ENCODE assay signal across 1 cellular context in the genomic region with DNA sequence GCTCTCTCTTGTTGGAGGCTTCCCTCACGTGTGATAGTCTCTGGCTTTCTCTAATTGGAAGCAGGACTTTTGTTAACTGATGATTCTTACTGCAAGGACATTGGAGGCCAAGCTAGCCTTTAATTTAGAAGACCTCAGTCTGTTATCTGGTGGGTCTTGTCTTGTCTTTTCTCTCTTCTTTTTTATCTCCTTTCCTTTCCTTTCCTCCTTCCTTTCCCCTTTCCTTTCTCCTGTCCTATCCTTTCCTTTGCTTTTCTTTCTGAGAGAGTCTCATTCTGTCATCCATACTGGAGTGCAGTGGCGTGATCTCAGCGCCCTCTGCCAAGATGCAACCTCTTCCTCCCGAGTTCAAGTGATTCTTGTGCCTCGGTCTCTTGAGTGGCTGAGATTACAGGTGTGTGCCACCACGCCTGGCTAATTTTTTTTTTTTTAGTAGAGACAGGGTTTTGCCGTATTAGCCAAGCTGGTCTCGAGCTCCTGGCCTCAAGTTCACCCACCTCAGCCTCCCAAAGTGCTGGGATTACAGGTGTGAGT.
TF ChIP-seq lines count a peak whose summit lies in the region.

No MANE protein-coding gene starts in this region.

TF ChIP-seq in H1, 55 proteins besides CTCF, POLR2A, EP300 and RAD21:
- TF ChIP-seq TCF12 (IDR thresholded peaks at IDR 0.05; ENCODE audit: low read depth, low read length) (no peak), KDM4A (IDR thresholded peaks at IDR 0.05; ENCODE audit: low read depth, low read length, severe bottlenecking) (no peak), TAF7 (optimal IDR thresholded peaks at IDR 0.05; ENCODE audit: borderline replicate concordance, low read depth, low read length) (no peak), SP4 (IDR thresholded peaks at IDR 0.05; ENCODE audit: low read length) (no peak), RFX5 (IDR thresholded peaks at IDR 0.05; ENCODE audit: borderline replicate concordance, low read depth, low read length) (no peak), SIRT6 (IDR thresholded peaks at IDR 0.05; ENCODE audit: low read length) (no peak), BACH1 (IDR thresholded peaks at IDR 0.05; ENCODE audit: low read length) (no peak), USF2 (IDR thresholded peaks at IDR 0.05; ENCODE audit: low read length) (no peak), GTF2F1 (IDR thresholded peaks at IDR 0.05; ENCODE audit: borderline replicate concordance, low read depth, low read length) (no peak), JUN (IDR thresholded peaks at IDR 0.05; ENCODE audit: low read depth, low read length) (no peak), SAP30 (IDR thresholded peaks at IDR 0.05; ENCODE audit: insufficient read depth, insufficient replicate concordance, low read length) (no peak), KDM5A (IDR thresholded peaks at IDR 0.05; ENCODE audit: low read length) (no peak), ATF2 (IDR thresholded peaks at IDR 0.05; ENCODE audit: low read length) (no peak), ASH2L (IDR thresholded peaks at IDR 0.05; ENCODE audit: low read length) (no peak), NANOG (IDR thresholded peaks at IDR 0.05; ENCODE audit: insufficient read depth, low read depth, low read length, poor library complexity, severe bottlenecking) (no peak), SUZ12 (IDR thresholded peaks at IDR 0.05; ENCODE audit: low read length) (no peak), JUND (IDR thresholded peaks at IDR 0.05; ENCODE audit: low read length) (no peak), SP1 (IDR thresholded peaks at IDR 0.05; ENCODE audit: low read depth, low read length) (no peak), PHF8 (conservative IDR thresholded peaks at IDR 0.05; ENCODE audit: low read depth, low read length) (no peak)
